In the genomic region with DNA sequence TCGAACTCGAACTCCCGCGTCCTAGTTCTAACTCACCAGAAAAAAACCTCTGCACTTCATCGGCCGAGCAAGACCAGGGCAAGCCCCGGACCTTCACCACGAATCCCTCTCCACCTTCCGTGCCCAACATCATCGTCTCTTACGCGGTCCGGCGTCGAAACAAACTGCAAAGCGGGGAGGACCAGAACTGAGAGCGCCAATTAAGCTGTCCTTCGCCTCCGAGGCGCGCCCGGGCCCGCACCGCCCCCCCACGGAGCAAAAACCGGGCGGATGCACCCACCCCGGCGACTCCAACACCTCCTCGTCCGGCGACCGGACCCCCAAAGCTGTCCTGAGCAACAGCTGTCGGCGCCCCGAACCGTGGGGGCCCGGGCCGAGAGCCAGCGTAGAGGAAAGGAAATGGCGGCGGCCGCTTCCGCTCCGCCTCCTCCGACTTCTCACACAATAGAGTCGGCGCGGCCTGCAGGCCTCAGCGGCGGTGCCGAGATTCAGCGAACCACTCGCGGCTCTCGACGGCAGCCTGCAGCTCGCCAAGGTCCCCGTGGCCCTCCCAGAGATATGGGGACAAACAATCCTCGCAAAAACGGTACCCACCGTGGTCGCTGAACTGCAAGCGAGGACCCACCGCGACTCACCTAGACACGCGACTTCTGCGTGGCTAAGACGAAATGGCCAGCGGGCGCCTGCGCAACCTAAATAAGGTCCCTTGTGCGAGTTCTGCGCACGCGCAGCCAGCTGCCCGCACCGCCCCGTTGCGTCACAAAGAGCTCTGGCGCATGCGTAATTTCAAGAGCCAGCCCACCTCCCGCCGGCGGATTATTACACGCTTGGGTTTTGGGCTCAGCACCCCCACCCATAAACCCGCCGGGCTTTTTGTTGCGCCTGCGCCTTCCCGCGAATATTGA, we compare ENCODE assay signal across 1 cellular context.
TF ChIP-seq lines count a peak whose summit lies in the region.

A gene with protein sequence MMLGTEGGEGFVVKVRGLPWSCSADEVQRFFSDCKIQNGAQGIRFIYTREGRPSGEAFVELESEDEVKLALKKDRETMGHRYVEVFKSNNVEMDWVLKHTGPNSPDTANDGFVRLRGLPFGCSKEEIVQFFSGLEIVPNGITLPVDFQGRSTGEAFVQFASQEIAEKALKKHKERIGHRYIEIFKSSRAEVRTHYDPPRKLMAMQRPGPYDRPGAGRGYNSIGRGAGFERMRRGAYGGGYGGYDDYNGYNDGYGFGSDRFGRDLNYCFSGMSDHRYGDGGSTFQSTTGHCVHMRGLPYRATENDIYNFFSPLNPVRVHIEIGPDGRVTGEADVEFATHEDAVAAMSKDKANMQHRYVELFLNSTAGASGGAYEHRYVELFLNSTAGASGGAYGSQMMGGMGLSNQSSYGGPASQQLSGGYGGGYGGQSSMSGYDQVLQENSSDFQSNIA (minus strand): TSS at position 671 of the 905 bp plus-strand sequence. CDS start 538 bp downstream, at position 133.

TF ChIP-seq in IMR-90, 13 proteins besides CTCF, POLR2A, EP300 and RAD21 (continued from another document):
- TF ChIP-seq CHD1 (IDR thresholded peaks at IDR 0.05; ENCODE audit: low read depth, low read length): peak; percentile 96; the same call in 1 of the 2 replicates
- TF ChIP-seq SMC3 (IDR thresholded peaks at IDR 0.05; ENCODE audit: low read depth, low read length): no peak
- TF ChIP-seq MAFK (IDR thresholded peaks at IDR 0.05; ENCODE audit: low read depth, low read length): no peak
- no peak for TF ChIP-seq RFX5 (IDR thresholded peaks at IDR 0.05; ENCODE audit: low read depth, low read length)
- peak; percentile 64; the same call in 1 of the 2 replicates for TF ChIP-seq MAZ (IDR thresholded peaks at IDR 0.05; ENCODE audit: borderline replicate concordance, low read depth, low read length)
- no peak for TF ChIP-seq FOS (IDR thresholded peaks at IDR 0.05; ENCODE audit: low read depth, low read length)
- TF ChIP-seq CEBPB (IDR thresholded peaks at IDR 0.05; ENCODE audit: low read depth, low read length): peak; percentile 97
